Comparison of ENCODE assay signal across 1 cellular context in genomic region chr11:22583963-22584492, GRCh38.
TF ChIP-seq lines count a peak whose summit lies in the region.

No MANE protein-coding gene starts in this region.

TF ChIP-seq in GM23338, 12 proteins besides CTCF, POLR2A, EP300 and RAD21:
- TF ChIP-seq, protein P1, sequence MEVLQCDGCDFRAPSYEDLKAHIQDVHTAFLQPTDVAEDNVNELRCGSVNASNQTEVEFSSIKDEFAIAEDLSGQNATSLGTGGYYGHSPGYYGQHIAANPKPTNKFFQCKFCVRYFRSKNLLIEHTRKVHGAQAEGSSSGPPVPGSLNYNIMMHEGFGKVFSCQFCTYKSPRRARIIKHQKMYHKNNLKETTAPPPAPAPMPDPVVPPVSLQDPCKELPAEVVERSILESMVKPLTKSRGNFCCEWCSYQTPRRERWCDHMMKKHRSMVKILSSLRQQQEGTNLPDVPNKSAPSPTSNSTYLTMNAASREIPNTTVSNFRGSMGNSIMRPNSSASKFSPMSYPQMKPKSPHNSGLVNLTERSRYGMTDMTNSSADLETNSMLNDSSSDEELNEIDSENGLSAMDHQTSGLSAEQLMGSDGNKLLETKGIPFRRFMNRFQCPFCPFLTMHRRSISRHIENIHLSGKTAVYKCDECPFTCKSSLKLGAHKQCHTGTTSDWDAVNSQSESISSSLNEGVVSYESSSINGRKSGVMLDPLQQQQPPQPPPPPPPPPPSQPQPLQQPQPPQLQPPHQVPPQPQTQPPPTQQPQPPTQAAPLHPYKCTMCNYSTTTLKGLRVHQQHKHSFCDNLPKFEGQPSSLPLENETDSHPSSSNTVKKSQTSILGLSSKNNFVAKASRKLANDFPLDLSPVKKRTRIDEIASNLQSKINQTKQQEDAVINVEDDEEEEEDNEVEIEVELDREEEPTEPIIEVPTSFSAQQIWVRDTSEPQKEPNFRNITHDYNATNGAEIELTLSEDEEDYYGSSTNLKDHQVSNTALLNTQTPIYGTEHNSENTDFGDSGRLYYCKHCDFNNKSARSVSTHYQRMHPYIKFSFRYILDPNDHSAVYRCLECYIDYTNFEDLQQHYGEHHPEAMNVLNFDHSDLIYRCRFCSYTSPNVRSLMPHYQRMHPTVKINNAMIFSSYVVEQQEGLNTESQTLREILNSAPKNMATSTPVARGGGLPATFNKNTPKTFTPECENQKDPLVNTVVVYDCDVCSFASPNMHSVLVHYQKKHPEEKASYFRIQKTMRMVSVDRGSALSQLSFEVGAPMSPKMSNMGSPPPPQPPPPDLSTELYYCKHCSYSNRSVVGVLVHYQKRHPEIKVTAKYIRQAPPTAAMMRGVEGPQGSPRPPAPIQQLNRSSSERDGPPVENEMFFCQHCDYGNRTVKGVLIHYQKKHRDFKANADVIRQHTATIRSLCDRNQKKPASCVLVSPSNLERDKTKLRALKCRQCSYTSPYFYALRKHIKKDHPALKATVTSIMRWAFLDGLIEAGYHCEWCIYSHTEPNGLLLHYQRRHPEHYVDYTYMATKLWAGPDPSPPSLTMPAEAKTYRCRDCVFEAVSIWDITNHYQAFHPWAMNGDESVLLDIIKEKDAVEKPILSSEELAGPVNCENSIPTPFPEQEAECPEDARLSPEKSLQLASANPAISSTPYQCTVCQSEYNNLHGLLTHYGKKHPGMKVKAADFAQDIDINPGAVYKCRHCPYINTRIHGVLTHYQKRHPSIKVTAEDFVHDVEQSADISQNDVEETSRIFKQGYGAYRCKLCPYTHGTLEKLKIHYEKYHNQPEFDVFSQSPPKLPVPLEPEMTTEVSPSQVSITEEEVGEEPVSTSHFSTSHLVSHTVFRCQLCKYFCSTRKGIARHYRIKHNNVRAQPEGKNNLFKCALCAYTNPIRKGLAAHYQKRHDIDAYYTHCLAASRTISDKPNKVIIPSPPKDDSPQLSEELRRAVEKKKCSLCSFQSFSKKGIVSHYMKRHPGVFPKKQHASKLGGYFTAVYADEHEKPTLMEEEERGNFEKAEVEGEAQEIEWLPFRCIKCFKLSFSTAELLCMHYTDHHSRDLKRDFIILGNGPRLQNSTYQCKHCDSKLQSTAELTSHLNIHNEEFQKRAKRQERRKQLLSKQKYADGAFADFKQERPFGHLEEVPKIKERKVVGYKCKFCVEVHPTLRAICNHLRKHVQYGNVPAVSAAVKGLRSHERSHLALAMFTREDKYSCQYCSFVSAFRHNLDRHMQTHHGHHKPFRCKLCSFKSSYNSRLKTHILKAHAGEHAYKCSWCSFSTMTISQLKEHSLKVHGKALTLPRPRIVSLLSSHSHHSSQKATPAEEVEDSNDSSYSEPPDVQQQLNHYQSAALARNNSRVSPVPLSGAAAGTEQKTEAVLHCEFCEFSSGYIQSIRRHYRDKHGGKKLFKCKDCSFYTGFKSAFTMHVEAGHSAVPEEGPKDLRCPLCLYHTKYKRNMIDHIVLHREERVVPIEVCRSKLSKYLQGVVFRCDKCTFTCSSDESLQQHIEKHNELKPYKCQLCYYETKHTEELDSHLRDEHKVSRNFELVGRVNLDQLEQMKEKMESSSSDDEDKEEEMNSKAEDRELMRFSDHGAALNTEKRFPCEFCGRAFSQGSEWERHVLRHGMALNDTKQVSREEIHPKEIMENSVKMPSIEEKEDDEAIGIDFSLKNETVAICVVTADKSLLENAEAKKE (CRISPR knock-in tag; IDR thresholded peaks at IDR 0.05): no peak
- TF ChIP-seq EZH2 (IDR thresholded peaks at IDR 0.05; ENCODE audit: low read depth, unreplicated experiment): no peak
- TF ChIP-seq CREB1 (CRISPR knock-in tag; IDR thresholded peaks at IDR 0.05; ENCODE audit: low read depth): no peak
- TF ChIP-seq ZNF331 (CRISPR knock-in tag; IDR thresholded peaks at IDR 0.05; ENCODE audit: low read depth): no peak
- no peak for TF ChIP-seq POLR2AphosphoS5 (IDR thresholded peaks at IDR 0.05; ENCODE audit: low read depth)
- no peak for TF ChIP-seq ZNF114 (CRISPR knock-in tag; IDR thresholded peaks at IDR 0.05)
- TF ChIP-seq EZH2phosphoT487 (IDR thresholded peaks at IDR 0.05; ENCODE audit: unreplicated experiment): no peak
- no peak for TF ChIP-seq STAT1 (IDR thresholded peaks at IDR 0.05; ENCODE audit: unreplicated experiment)
- TF ChIP-seq NANOG (IDR thresholded peaks at IDR 0.05; ENCODE audit: borderline replicate concordance): no peak
- no peak for TF ChIP-seq JUNB (IDR thresholded peaks at IDR 0.05; ENCODE audit: unreplicated experiment)
- no peak for TF ChIP-seq REST (IDR thresholded peaks at IDR 0.05; ENCODE audit: unreplicated experiment)
- TF ChIP-seq ETS1 (IDR thresholded peaks at IDR 0.05): no peak
